ENCODE assay signal across 8 cellular contexts in the genomic region with DNA sequence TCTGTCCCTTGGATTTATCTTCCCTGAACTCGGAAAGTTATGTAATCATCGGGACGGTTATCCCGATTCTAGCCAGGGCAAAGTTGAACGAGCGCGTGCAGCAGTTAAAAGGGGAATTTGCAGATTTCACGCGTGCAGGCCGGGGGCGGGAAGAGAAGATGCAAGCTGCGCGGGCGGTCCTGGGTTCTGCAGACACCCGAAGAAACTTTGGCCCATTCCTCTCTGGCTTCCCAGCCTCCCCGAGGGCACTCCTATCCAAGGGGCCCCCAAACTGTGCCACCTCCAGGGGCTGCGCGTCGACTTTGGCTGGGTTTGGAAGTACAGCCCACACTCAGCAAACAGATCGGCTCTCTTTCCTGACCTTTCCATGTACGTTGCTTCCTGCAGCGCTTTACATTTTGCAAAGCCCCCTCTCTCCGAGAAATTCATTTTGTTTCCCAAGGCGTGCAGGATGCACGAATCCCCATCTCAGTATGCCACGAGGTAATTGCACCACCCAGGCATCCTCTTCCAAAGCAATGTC. TPM values are rescaled to one million over a fixed set of nuclear protein-coding genes. Genes with fewer than 3 reads are reported as not detected.
DNase-seq lines count a peak whose midpoint lies in the region; ATAC-seq and TF ChIP-seq lines count a peak whose summit lies in the region.

No MANE protein-coding gene starts in this region.

- H3K9me3 Mint-ChIP-seq in activated naive CD8-positive, alpha-beta T cell treated with anti-CD3 and anti-CD28 coated beads for 36 hours: no peaks in the 10 kb centered on the region

- no peaks in the 10 kb centered on the region for H3K27me3 ChIP-seq in iPS DF 6.9 (ENCODE audit: control insufficient read depth, insufficient read depth, low read length)

- peak overlapping the region; percentile 90 for H3K27ac Mint-ChIP-seq in activated naive CD8-positive, alpha-beta T cell treated with anti-CD3 and anti-CD28 coated beads for 36 hours

- peaks cover 35% of the 10 kb centered on the region for H3K4me1 Mint-ChIP-seq in activated naive CD8-positive, alpha-beta T cell treated with anti-CD3 and anti-CD28 coated beads for 36 hours

- WGBS in iPS DF 6.9 (ENCODE audit: insufficient coverage, insufficient read length): no CpG with 5 or more reads among the region's 26 CpGs

- TF ChIP-seq CTCF in AG10803 (conservative IDR thresholded peaks at IDR 0.05; ENCODE audit: low read length): no peak

- no peaks in the 10 kb centered on the region for H3K27me3 Mint-ChIP-seq in activated naive CD8-positive, alpha-beta T cell treated with anti-CD3 and anti-CD28 coated beads for 36 hours

- H3K4me1 ChIP-seq in iPS DF 6.9 (ENCODE audit: control insufficient read depth, insufficient read depth, low read length): peaks cover 6% of the 10 kb centered on the region; the same call in 1 of the 2 replicates

- no peaks in the 10 kb centered on the region for H3K9me3 ChIP-seq in iPS DF 6.9 (ENCODE audit: control insufficient read depth, insufficient read depth, low read length)

- H3K36me3 Mint-ChIP-seq in activated naive CD8-positive, alpha-beta T cell treated with anti-CD3 and anti-CD28 coated beads for 36 hours: peaks cover 29% of the 10 kb centered on the region

- H3K4me3 ChIP-seq in AG10803 (ENCODE audit: low read length): peak overlapping the region; percentile 72
- peak overlapping the region; percentile 47; the same call in 1 of the 2 replicates for H3K4me3 ChIP-seq in iPS DF 6.9 (ENCODE audit: low read length)

- H3K4me3 Mint-ChIP-seq in activated naive CD8-positive, alpha-beta T cell treated with anti-CD3 and anti-CD28 coated beads for 36 hours: peak overlapping the region; percentile 99

- no peak for ATAC-seq in GM19035 (IDR thresholded peaks at IDR 0.05; ENCODE audit: unreplicated experiment)

- H3K27ac ChIP-seq in iPS DF 6.9 (ENCODE audit: low read length): no peak overlapping the region

- no peak for DNase-seq in AG10803 (ENCODE audit: low read depth)
- DNase-seq in HPDE6-E6E7 (ENCODE audit: extremely low spot score): peak; percentile 6
- no peak for DNase-seq in activated naive CD8-positive, alpha-beta T cell treated with anti-CD3 and anti-CD28 coated beads for 36 hours
- DNase-seq in iPS DF 6.9 (ENCODE audit: low read depth, low spot score): no peak
- DNase-seq in renal cortical epithelial cell (ENCODE audit: low read depth): peak; percentile 17
- no peak for DNase-seq in NCI-H446 (lab: John Stamatoyannopoulos, UW)
- DNase-seq in amniotic stem cell (lab: John Stamatoyannopoulos, UW): no peak

- H3K36me3 ChIP-seq in iPS DF 6.9 (ENCODE audit: control insufficient read depth, insufficient read depth, low read length): no peaks in the 10 kb centered on the region

RNA-seq across cellular contexts. Expression of gene PPP1CC, which starts 0.9 kb away (rescaled TPM):
- total RNA-seq in activated naive CD8-positive, alpha-beta T cell treated with anti-CD3 and anti-CD28 coated beads for 36 hours: 100 to 1,000 TPM; 260 to 270 TPM
- total RNA-seq in renal cortical epithelial cell: 74.5 and 83.7 TPM in 2 replicates

RNA-seq across cellular contexts. Expression of gene HVCN1, which starts 54.7 kb away (rescaled TPM):
- total RNA-seq in activated naive CD8-positive, alpha-beta T cell treated with anti-CD3 and anti-CD28 coated beads for 36 hours: 10 to 100 TPM; 47.4 to 49.1 TPM
- 0.35 and 0.50 TPM in 2 replicates for total RNA-seq in renal cortical epithelial cell

Comparison
In these comparisons a context has a peak if more than half of its experiments do, and no peak if none do; other contexts are left out.
1. DNase-seq: peak in HPDE6-E6E7 (single experiment) and renal cortical epithelial cell (single experiment); none in AG10803 (single experiment), activated naive CD8-positive, alpha-beta T cell treated with anti-CD3 and anti-CD28 coated beads for 36 hours (single experiment), iPS DF 6.9 (single experiment), NCI-H446 (0 of 2) and amniotic stem cell (single experiment).
2. RNA of gene HVCN1, which starts 54.7 kb away (total RNA-seq): 47.4 to 49.1 TPM in activated naive CD8-positive, alpha-beta T cell treated with anti-CD3 and anti-CD28 coated beads for 36 hours; 0.35 to 0.50 TPM in renal cortical epithelial cell; every median in the first group is over 10 times any median in the second.